3 cellular contexts compared by ENCODE assay signal in genomic region chr16:74764184-74764583, GRCh38. TPM values are rescaled to one million over a fixed set of nuclear protein-coding genes. Genes with fewer than 3 reads are reported as not detected.
"Had no signal": no experiment of that assay in that cellular context is flagged by ENCODE, and none has a peak within 500 bp of the region (broad histone marks: within the 10 kb centered on the region; RNA-seq: fewer than 3 reads in every experiment).

No MANE protein-coding gene starts in this region.

RNA-seq across cellular contexts. Expression of gene FA2H, which starts 10.4 kb away (rescaled TPM):
- total RNA-seq: GM23248, H4, HFFc6 had no signal
- polyA plus RNA-seq: GM23248 had no signal
